In the genomic region with DNA sequence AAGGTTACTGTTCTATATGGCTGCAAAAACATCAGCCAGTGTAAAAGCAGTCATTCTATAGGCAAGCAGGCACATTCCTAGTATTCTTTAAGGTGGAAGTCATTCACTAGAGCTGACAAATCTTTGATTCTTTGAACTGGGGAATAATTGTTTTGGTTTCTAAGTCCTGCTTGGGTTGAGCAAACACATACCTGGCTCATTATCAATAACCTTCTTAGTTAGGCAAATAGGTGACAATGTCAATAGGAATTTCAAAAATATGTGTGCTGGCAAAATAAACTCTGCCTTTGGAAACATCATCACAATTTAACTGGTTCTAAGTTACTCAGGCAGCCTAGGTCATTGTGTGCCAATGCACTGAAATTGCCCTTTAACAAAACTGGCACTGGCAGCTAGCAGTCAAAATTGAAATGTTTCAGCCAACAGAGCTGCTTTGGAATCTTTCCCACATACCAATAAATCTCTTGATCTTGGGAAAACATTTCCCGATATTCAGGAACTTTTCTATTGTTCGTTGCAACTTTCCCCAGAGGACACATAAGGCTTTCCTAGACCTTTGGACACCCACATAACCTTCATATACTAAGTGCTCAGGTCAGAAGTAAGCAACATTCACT, we compare ENCODE assay signal across 12 cellular contexts.
DNase-seq lines count a peak whose midpoint lies in the region; ATAC-seq and TF ChIP-seq lines count a peak whose summit lies in the region.
"Had no signal": no experiment of that assay in that cellular context is flagged by ENCODE, and none has a peak within 500 bp of the region (broad histone marks: within the 10 kb centered on the region; RNA-seq: fewer than 3 reads in every experiment).

No MANE protein-coding gene starts in this region.

- H3K9me3 Mint-ChIP-seq in MCF 10A (ENCODE audit: unreplicated experiment): no peaks in the 10 kb centered on the region
- H3K9me3 Mint-ChIP-seq in activated naive CD4-positive, alpha-beta T cell treated with anti-CD3 and anti-CD28 coated beads, Interleukin-2, amount 10 ng/mL, durations not matched to agents 7 days and 5 days: no peaks in the 10 kb centered on the region
- H3K9me3 Mint-ChIP-seq: activated T-cell treated with anti-CD3 and anti-CD28 coated beads, Interleukin-2, amount 50 U/mL, for 72 hours had no signal

- H3K27me3 ChIP-seq in left ventricle myocardium inferior (ENCODE audit: low read depth): no peaks in the 10 kb centered on the region
- H3K27me3 ChIP-seq in heart left ventricle: no peaks in the 10 kb centered on the region

- ATAC-seq in heart left ventricle (no peak), GM19035 (IDR thresholded peaks at IDR 0.05; ENCODE audit: unreplicated experiment) (no peak)
- ATAC-seq: activated T-cell treated with anti-CD3 and anti-CD28 coated beads, Interleukin-2, amount 50 U/mL, for 72 hours had no signal

- CTCF ChIA-PET in MCF 10A (lab: Yijun Ruan, JAX): interaction anchor here (0.6 to 0.7 kb wide), 2 partner anchors 39 to 538 kb away, joined by 3 read pairs; no protein-coding TSS in a partner anchor
- CTCF ChIA-PET in activated naive CD4-positive, alpha-beta T cell treated with anti-CD3 and anti-CD28 coated beads, Interleukin-2, amount 10 ng/mL, durations not matched to agents 7 days and 5 days (lab: Charles Lee): no interaction called here

- no peaks in the 10 kb centered on the region for H3K36me3 Mint-ChIP-seq in MCF 10A (ENCODE audit: insufficient read depth, unreplicated experiment)
- no peaks in the 10 kb centered on the region for H3K36me3 Mint-ChIP-seq in activated naive CD4-positive, alpha-beta T cell treated with anti-CD3 and anti-CD28 coated beads, Interleukin-2, amount 10 ng/mL, durations not matched to agents 7 days and 5 days

- POLR2A ChIA-PET in MCF 10A (lab: Yijun Ruan, JAX): interaction anchor here (0.6 to 1.7 kb wide), 4 partner anchors 11 to 490 kb away, joined by 3 to 6 read pairs (median 3); no protein-coding TSS in a partner anchor

- no peak for DNase-seq in left ventricle myocardium inferior
- no peak for DNase-seq in heart left ventricle
- peak; percentile 44 for DNase-seq in MCF 10A (ENCODE audit: unreplicated experiment)
- peak; percentile 74 for DNase-seq in kidney glomerular epithelial cell (lab: John Stamatoyannopoulos, UW)
- DNase-seq in ecto neural progenitor cell (ENCODE audit: low spot score): no peak
- DNase-seq in stimulated activated CD4-positive, alpha-beta T cell treated with anti-CD3 and anti-CD28 coated beads, Interleukin-2, amount 100 ng/mL, for 24 hours: no peak
- no peak for DNase-seq in activated naive CD4-positive, alpha-beta T cell treated with anti-CD3 and anti-CD28 coated beads, Interleukin-2, amount 10 ng/mL, durations not matched to agents 7 days and 5 days
- DNase-seq: ACHN; activated T-cell treated with anti-CD3 and anti-CD28 coated beads, Interleukin-2, amount 50 U/mL, for 72 hours; GDM1; NCI-H2171 had no signal

- H3K36me3 ChIP-seq in left ventricle myocardium inferior (no peaks in the 10 kb centered on the region), heart left ventricle (no peaks in the 10 kb centered on the region)

- peak overlapping the region; percentile 10 for H3K27ac Mint-ChIP-seq in MCF 10A (ENCODE audit: low read depth, unreplicated experiment)
- H3K27ac Mint-ChIP-seq in activated naive CD4-positive, alpha-beta T cell treated with anti-CD3 and anti-CD28 coated beads, Interleukin-2, amount 10 ng/mL, durations not matched to agents 7 days and 5 days: no peak overlapping the region
- H3K27ac Mint-ChIP-seq: activated T-cell treated with anti-CD3 and anti-CD28 coated beads, Interleukin-2, amount 50 U/mL, for 72 hours had no signal

- no peaks in the 10 kb centered on the region for H3K27me3 Mint-ChIP-seq in MCF 10A (ENCODE audit: insufficient read depth, unreplicated experiment)
- H3K27me3 Mint-ChIP-seq in activated naive CD4-positive, alpha-beta T cell treated with anti-CD3 and anti-CD28 coated beads, Interleukin-2, amount 10 ng/mL, durations not matched to agents 7 days and 5 days: no peaks in the 10 kb centered on the region

- TF ChIP-seq CTCF in left ventricle myocardium inferior (IDR thresholded peaks at IDR 0.05; ENCODE audit: borderline replicate concordance): no peak
- no peak for TF ChIP-seq CTCF in heart left ventricle (IDR thresholded peaks at IDR 0.05)
- TF ChIP-seq CTCF in MCF 10A (IDR thresholded peaks at IDR 0.05; ENCODE audit: unreplicated experiment): no peak

- no peak overlapping the region for H3K4me3 Mint-ChIP-seq in MCF 10A (ENCODE audit: unreplicated experiment)
- no peak overlapping the region for H3K4me3 Mint-ChIP-seq in activated naive CD4-positive, alpha-beta T cell treated with anti-CD3 and anti-CD28 coated beads, Interleukin-2, amount 10 ng/mL, durations not matched to agents 7 days and 5 days
- H3K4me3 Mint-ChIP-seq: activated T-cell treated with anti-CD3 and anti-CD28 coated beads, Interleukin-2, amount 50 U/mL, for 72 hours had no signal

- H3K4me3 ChIP-seq in left ventricle myocardium inferior (no peak overlapping the region), heart left ventricle (no peak overlapping the region)

- no TSS peak for BruUV-seq in MCF 10A (replicated peaks; lab: Mats Ljungman, UMichigan)

- H3K9me3 ChIP-seq in left ventricle myocardium inferior (replicated peaks) (no peaks in the 10 kb centered on the region), heart left ventricle (peaks cover 0 to 4% (median 0%) of the 10 kb centered on the region in 12 donors)

- H3K27ac ChIP-seq in left ventricle myocardium inferior (replicated peaks): peak overlapping the region; percentile 28
- H3K27ac ChIP-seq in heart left ventricle: no peak overlapping the region

- intact Hi-C loops in left ventricle myocardium inferior (cut with micrococcal nuclease): no loop called here
- intact Hi-C loops in heart left ventricle (cut with DNase I): no loop called here
- intact Hi-C loops in MCF 10A (cut with micrococcal nuclease): loop anchor here (5.0 to 10.0 kb wide), 3 partner anchors 395 to 1248 kb away; no protein-coding TSS in a partner anchor

- 46 to 58% (median 50%) methylated on average over 2 of the region's 2 CpGs for WGBS in heart left ventricle, 4 donors

- no peak for TF ChIP-seq POLR2A in heart left ventricle (IDR thresholded peaks at IDR 0.05)

- peaks cover 33% of the 10 kb centered on the region for H3K4me1 ChIP-seq in left ventricle myocardium inferior
- H3K4me1 ChIP-seq in heart left ventricle: peaks cover 0 to 46% (median 6%) of the 10 kb centered on the region in 12 donors

- peaks cover 26% of the 10 kb centered on the region for H3K4me1 Mint-ChIP-seq in MCF 10A (ENCODE audit: insufficient read depth, unreplicated experiment)
- no peaks in the 10 kb centered on the region for H3K4me1 Mint-ChIP-seq in activated naive CD4-positive, alpha-beta T cell treated with anti-CD3 and anti-CD28 coated beads, Interleukin-2, amount 10 ng/mL, durations not matched to agents 7 days and 5 days

Comparison
In these comparisons a context has a peak if more than half of its experiments do, and no peak if none do; other contexts are left out.
1. DNase-seq: peak in MCF 10A (single experiment) and kidney glomerular epithelial cell (single experiment); none in left ventricle myocardium inferior (single experiment), heart left ventricle (0 of 5), ecto neural progenitor cell (single experiment), stimulated activated CD4-positive, alpha-beta T cell treated with anti-CD3 and anti-CD28 coated beads, Interleukin-2, amount 100 ng/mL, for 24 hours (0 of 2) and activated naive CD4-positive, alpha-beta T cell treated with anti-CD3 and anti-CD28 coated beads, Interleukin-2, amount 10 ng/mL, durations not matched to agents 7 days and 5 days (single experiment).